ENCODE assay signal across 9 cellular contexts in the genomic region with DNA sequence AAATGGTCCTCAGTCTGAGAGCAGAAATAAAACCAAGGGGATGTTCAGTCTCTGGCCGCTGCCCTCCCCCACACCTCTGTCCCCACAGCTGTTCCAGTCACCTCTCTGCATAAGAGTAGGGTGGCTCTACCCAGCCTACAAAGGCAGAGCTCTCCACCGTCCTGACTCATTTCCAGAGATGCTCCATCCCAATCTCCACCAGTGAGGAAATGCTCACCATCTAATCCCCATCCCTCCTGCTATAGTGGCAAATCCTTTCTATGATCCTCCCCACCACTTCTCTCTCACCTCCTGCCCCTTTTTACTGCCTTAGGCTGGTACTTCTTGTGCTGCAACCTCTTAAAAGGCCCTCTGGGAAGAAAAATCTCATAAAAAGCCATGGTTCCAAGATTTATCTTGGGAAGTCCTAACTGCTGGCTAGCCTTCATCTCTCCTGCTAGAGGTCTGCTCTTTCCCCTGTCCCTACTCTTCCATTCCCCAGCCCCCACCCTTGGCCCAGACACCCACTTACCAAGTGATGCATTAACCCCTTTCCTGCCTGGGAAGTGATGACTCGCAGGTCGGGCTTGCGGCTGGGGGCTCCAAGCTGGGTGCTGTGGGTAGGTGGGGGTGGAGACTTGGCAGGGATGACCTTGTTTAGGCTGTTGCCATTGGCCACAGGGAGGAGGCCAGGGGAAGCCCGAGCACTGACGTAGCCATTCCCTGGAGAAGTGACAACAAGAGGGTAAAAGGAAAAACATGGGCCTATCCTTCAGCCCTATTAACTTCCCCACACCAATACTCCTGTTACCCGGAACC. TPM values are rescaled to one million over a fixed set of nuclear protein-coding genes. Genes with fewer than 3 reads are reported as not detected.
DNase-seq lines count a peak whose midpoint lies in the region; FAIRE-seq and TF ChIP-seq lines count a peak whose summit lies in the region.
"Had no signal": no experiment of that assay in that cellular context is flagged by ENCODE, and none has a peak within 500 bp of the region (broad histone marks: within the 10 kb centered on the region; RNA-seq: fewer than 3 reads in every experiment).

No MANE protein-coding gene starts in this region.

- H3K9me3 Mint-ChIP-seq in endothelial cell (ENCODE audit: unreplicated experiment) = no peaks in the 10 kb centered on the region
- H3K9me3 Mint-ChIP-seq: activated naive CD4-positive, alpha-beta T cell treated with anti-CD3 and anti-CD28 coated beads, Interleukin-2, amount 50 U/mL, for 24 hours had no signal

- peaks cover 65% of the 10 kb centered on the region for H3K36me3 Mint-ChIP-seq in endothelial cell (ENCODE audit: low read depth, unreplicated experiment)

- H3K4me1 Mint-ChIP-seq in endothelial cell (ENCODE audit: unreplicated experiment) = peaks cover 11% of the 10 kb centered on the region

- H2AFZ ChIP-seq in ACC112 (ENCODE audit: low read length, unreplicated experiment) = no peak overlapping the region

- no peak overlapping the region for H3K27ac Mint-ChIP-seq in endothelial cell (ENCODE audit: unreplicated experiment)

- H3K27ac ChIP-seq in ACC112 (ENCODE audit: low read depth, low read length) (peak overlapping the region; percentile 97), mucosa of rectum (ENCODE audit: low read depth in 2 of 2, low read length in 2 of 2) (peak overlapping the region; percentile 59 to 77)

- H3K9ac ChIP-seq in mucosa of rectum (ENCODE audit: low read depth in 1 of 2, low read length in 2 of 2) = no peak overlapping the region

- H3K79me2 ChIP-seq in ACC112 (ENCODE audit: control insufficient read depth, insufficient read depth, low read length, unreplicated experiment) = no peaks in the 10 kb centered on the region

- no peaks in the 10 kb centered on the region for H3K9me3 ChIP-seq in mucosa of rectum (ENCODE audit: control insufficient read depth in 2 of 2, low read length in 2 of 2)

- in situ Hi-C loops in GM13977 (cut with MboI; ENCODE audit: low pct_unique_long_range_greater_than_20kb, low sequenced_read_pairs, unreplicated experiment) = no loop called here

- no peak overlapping the region for H3K4me3 Mint-ChIP-seq in endothelial cell (ENCODE audit: unreplicated experiment)
- H3K4me3 Mint-ChIP-seq: activated naive CD4-positive, alpha-beta T cell treated with anti-CD3 and anti-CD28 coated beads, Interleukin-2, amount 50 U/mL, for 24 hours had no signal

- no peak for FAIRE-seq in bronchial epithelial cell (lab: Jason Lieb, UNC)

- H3K27me3 ChIP-seq in ACC112 (ENCODE audit: insufficient read depth, low read length) (no peaks in the 10 kb centered on the region), H7 (ENCODE audit: control insufficient read depth, insufficient read depth, low read length) (no peaks in the 10 kb centered on the region), bronchial epithelial cell (ENCODE audit: control insufficient read depth, insufficient read depth, low read length) (no peaks in the 10 kb centered on the region), mucosa of rectum (ENCODE audit: control insufficient read depth in 2 of 2, insufficient read depth in 2 of 2, low read length in 2 of 2) (no peaks in the 10 kb centered on the region)

- peaks cover 10% of the 10 kb centered on the region for H3K27me3 Mint-ChIP-seq in endothelial cell (ENCODE audit: unreplicated experiment)
- H3K27me3 Mint-ChIP-seq: activated naive CD4-positive, alpha-beta T cell treated with anti-CD3 and anti-CD28 coated beads, Interleukin-2, amount 50 U/mL, for 24 hours had no signal

- H3K4me3 ChIP-seq in ACC112 (ENCODE audit: low read depth, low read length) (peak overlapping the region; percentile 36; the same call in 1 of the 2 replicates), H7 (ENCODE audit: insufficient read depth, low read depth, low read length) (no peak overlapping the region), bronchial epithelial cell (ENCODE audit: low read depth, low read length) (no peak overlapping the region), mucosa of rectum (ENCODE audit: low read length in 2 of 2) (no peak overlapping the region)

- H3K4me1 ChIP-seq in ACC112 (ENCODE audit: control insufficient read depth, insufficient read depth, low read length, unreplicated experiment) (peaks cover 22% of the 10 kb centered on the region), mucosa of rectum (ENCODE audit: control insufficient read depth in 2 of 2, insufficient read depth in 2 of 2, low read length in 2 of 2) (peaks cover 17 to 18% of the 10 kb centered on the region in 2 donors)

- H3K36me3 ChIP-seq in ACC112 (ENCODE audit: insufficient read depth, low read length) = peaks cover 33% of the 10 kb centered on the region; the same call in 1 of the 2 replicates
- H3K36me3 ChIP-seq in H7 (replicated peaks; ENCODE audit: control insufficient read depth, insufficient read depth, low read length) = peaks cover 20% of the 10 kb centered on the region
- peaks cover 52% of the 10 kb centered on the region for H3K36me3 ChIP-seq in bronchial epithelial cell (ENCODE audit: control insufficient read depth, insufficient read depth, low read length)
- H3K36me3 ChIP-seq in mucosa of rectum (ENCODE audit: control insufficient read depth in 2 of 2, insufficient read depth in 2 of 2, low read length in 2 of 2) = peaks cover 86 to 87% of the 10 kb centered on the region in 2 donors

- DNase-seq in H7 (peak; percentile 85), bronchial epithelial cell (ENCODE audit: low read depth) (peak; percentile 57), hippocampal formation (lab: John Stamatoyannopoulos, UW) (no peak), GM13977 (ENCODE audit: low spot score) (no peak), endothelial cell (ENCODE audit: low spot score) (no peak)
- DNase-seq in activated effector memory CD4-positive, alpha-beta T cell treated with anti-CD3 and anti-CD28 coated beads, Interleukin-2, amount 50 U/mL, for 16 hours = no peak

- TF ChIP-seq CTCF in bronchial epithelial cell (IDR thresholded peaks at IDR 0.05; ENCODE audit: insufficient read depth, low read length, severe bottlenecking) (no peak), GM13977 (IDR thresholded peaks at IDR 0.05; ENCODE audit: extremely low read depth, insufficient read depth, missing control alignments) (no peak), endothelial cell (IDR thresholded peaks at IDR 0.05; ENCODE audit: unreplicated experiment) (no peak)

RNA-seq across cellular contexts. Expression of a gene that starts 23.9 kb away (rescaled TPM):
- 14.2 TPM in 2 replicates for total RNA-seq in H7 (2014; rRNA removed; shearing (Covaris generic))
- total RNA-seq in bronchial epithelial cell = 1.3 and 4.9 TPM in 2 replicates
- 45.2 TPM for total RNA-seq in endothelial cell (ENCODE audit: unreplicated experiment)

Comparison
In these comparisons a context has a peak if more than half of its experiments do, and no peak if none do; other contexts are left out.
1. DNase-seq: peak in H7 (single experiment) and bronchial epithelial cell (single experiment); none in hippocampal formation (0 of 2), GM13977 (single experiment), endothelial cell (single experiment) and activated effector memory CD4-positive, alpha-beta T cell treated with anti-CD3 and anti-CD28 coated beads, Interleukin-2, amount 50 U/mL, for 16 hours (single experiment).